ENCODE assay signal across 1 cellular context in genomic region chr16:85371948-85372347, GRCh38.
A peak's percentile ranks its signal among the peaks of the same experiment; 100 is the strongest.
TF ChIP-seq lines count a peak whose summit lies in the region.

No MANE protein-coding gene starts in this region.

TF ChIP-seq in K562, 482 proteins besides CTCF, POLR2A, EP300 and RAD21:
- TF ChIP-seq ZNF12 (CRISPR knock-in tag; IDR thresholded peaks at IDR 0.05), result 0 out of 2 replicates have a peak, but pooled peaks have one; percentile 6
- no peak for TF ChIP-seq ZNF24 (IDR thresholded peaks at IDR 0.05)
TF ChIP-seq in K562: peak in this region for 1.
